ENCODE assay signal across 8 cellular contexts in genomic region chr19:55647732-55648656, GRCh38. TPM values are rescaled to one million over a fixed set of nuclear protein-coding genes. Genes with fewer than 3 reads are reported as not detected.
DNase-seq lines count a peak whose midpoint lies in the region; ATAC-seq and TF ChIP-seq lines count a peak whose summit lies in the region.

Gene CCDC106 (plus strand): TSS chr19:55648212. CDS start chr19:55649047, 835 bp downstream.

- peak in 1 of 5 experiments; percentile 8 for TF ChIP-seq CTCF in gastrocnemius medialis (IDR thresholded peaks at IDR 0.05 in 4 of 5, conservative IDR thresholded peaks at IDR 0.05 in 1 of 5)

- in situ Hi-C loops in gastrocnemius medialis (cut with MboI; ENCODE audit: low sequenced_read_pairs in 4 of 4), result loop anchor here in 1 of 4 donors (25.0 kb wide), 1 partner anchor 511 kb away; the partner anchor contains the start of gene TNNT1

- H3K27ac Mint-ChIP-seq in T-helper 2 cell treated with Interferon-gamma antibody and Interleukin-4, amounts not matched to agents 5 μg/mL and 100 μg/mL, for 36 hours, result peak within 1 kb of the TSS; percentile 81

- H3K4me3 Mint-ChIP-seq in T-helper 2 cell treated with Interferon-gamma antibody and Interleukin-4, amounts not matched to agents 5 μg/mL and 100 μg/mL, for 36 hours, result peak within 1 kb of the TSS; percentile 79

- peaks cover 25% of the 10 kb centered on the region for H3K4me1 Mint-ChIP-seq in T-helper 2 cell treated with Interferon-gamma antibody and Interleukin-4, amounts not matched to agents 5 μg/mL and 100 μg/mL, for 36 hours (ENCODE audit: low read depth)

- no peak for TF ChIP-seq POLR2A in gastrocnemius medialis (IDR thresholded peaks at IDR 0.05)

- peak; percentile 45 to 64 for ATAC-seq in gastrocnemius medialis

- peaks cover 0 to 14% of the 10 kb centered on the region in 2 donors for H3K36me3 ChIP-seq in gastrocnemius medialis

- DNase-seq in NCI-H146 (lab: John Stamatoyannopoulos, UW) (peak; percentile 55), NCI-H146 treated with DMSO at 0.1 percent for 48 hours (lab: John Stamatoyannopoulos, UW; ENCODE audit: unreplicated experiment) (no peak), M059J (ENCODE audit: low read depth) (peak; percentile 31), caudate nucleus (lab: John Stamatoyannopoulos, UW) (peak in 55 of 61 donors; percentile 28 to 90 (median 75)), iPS-NIHi11 (ENCODE audit: low spot score) (peak; percentile 69), gastrocnemius medialis (peak in 1 of 2 donors; percentile 56)
- DNase-seq in T-helper 2 cell treated with Interferon-gamma antibody and Interleukin-4, amounts not matched to agents 5 μg/mL and 100 μg/mL, for 36 hours (ENCODE audit: low spot score), result no peak
- no peak for DNase-seq in activated CD4-positive, CD25-positive, alpha-beta regulatory T cell (lab: John Stamatoyannopoulos, UW)

- H3K4me3 ChIP-seq in gastrocnemius medialis, result peak within 1 kb of the TSS; percentile 80 to 88 (median 82)

- no peaks in the 10 kb centered on the region for H3K9me3 Mint-ChIP-seq in T-helper 2 cell treated with Interferon-gamma antibody and Interleukin-4, amounts not matched to agents 5 μg/mL and 100 μg/mL, for 36 hours

- no peaks in the 10 kb centered on the region for H3K9me3 ChIP-seq in gastrocnemius medialis

- no peaks in the 10 kb centered on the region for H3K27me3 Mint-ChIP-seq in T-helper 2 cell treated with Interferon-gamma antibody and Interleukin-4, amounts not matched to agents 5 μg/mL and 100 μg/mL, for 36 hours (ENCODE audit: low read depth)

- intact Hi-C loops in gastrocnemius medialis (cut with DNase I; ENCODE audit: low total_unique reads), result no loop called here

- H3K36me3 Mint-ChIP-seq in T-helper 2 cell treated with Interferon-gamma antibody and Interleukin-4, amounts not matched to agents 5 μg/mL and 100 μg/mL, for 36 hours (ENCODE audit: low read depth), result peaks cover 16% of the 10 kb centered on the region

- H3K27ac ChIP-seq in caudate nucleus (ENCODE audit: low read depth, low read length) (peak within 1 kb of the TSS; percentile 85), gastrocnemius medialis (peak within 1 kb of the TSS; percentile 72 to 91 (median 84))

- H3K27me3 ChIP-seq in gastrocnemius medialis, result no peaks in the 10 kb centered on the region

- H3K4me1 ChIP-seq in gastrocnemius medialis, result peaks cover 37 to 38% of the 10 kb centered on the region in 2 donors

RNA-seq across cellular contexts. Expression of gene CCDC106, which starts in this region (rescaled TPM):
- 4.9 and 5.1 TPM in 2 replicates for total RNA-seq in M059J (2014; rRNA removed; shearing (Covaris generic))
- total RNA-seq in gastrocnemius medialis, result 10 to 100 TPM in 2 of 4 donors, 1 to 10 TPM in 2; 6.3 to 21.2 (median 12.6) TPM

Comparison
In these comparisons a context has a peak if more than half of its experiments do, and no peak if none do; other contexts are left out.
1. DNase-seq: peak in NCI-H146 (single experiment), M059J (single experiment), caudate nucleus (55 of 61) and iPS-NIHi11 (single experiment); none in NCI-H146 treated with DMSO at 0.1 percent for 48 hours (single experiment), T-helper 2 cell treated with Interferon-gamma antibody and Interleukin-4, amounts not matched to agents 5 μg/mL and 100 μg/mL, for 36 hours (single experiment) and activated CD4-positive, CD25-positive, alpha-beta regulatory T cell (0 of 4).